24 cellular contexts compared by ENCODE assay signal in genomic region chr6:137197684-137198645, GRCh38. TPM values are rescaled to one million over a fixed set of nuclear protein-coding genes. Genes with fewer than 3 reads are reported as not detected.
"Had no signal": no experiment of that assay in that cellular context is flagged by ENCODE, and none has a peak within 500 bp of the region (broad histone marks: within the 10 kb centered on the region; RNA-seq: fewer than 3 reads in every experiment).

No MANE protein-coding gene starts in this region.

- H3K4me3 Mint-ChIP-seq: activated CD8-positive, alpha-beta T cell treated with anti-CD3 and anti-CD28 coated beads for 36 hours; activated T-helper 17 cell treated with anti-CD3 and anti-CD28 coated beads, Interleukin-2, amount 50 U/mL, for 72 hours; central memory CD8-positive, alpha-beta T cell; mesothelial cell of epicardium; nephron progenitor cell; stimulated activated naive CD8-positive, alpha-beta T cell treated with anti-CD3 and anti-CD28 coated beads, Interleukin-15, Interleukin-2, amounts not matched to agents 100 ng/mL and 50 ng/mL, for 24 hours; type B pancreatic cell; WTC11 had no signal

- H3K9me3 Mint-ChIP-seq: activated CD8-positive, alpha-beta T cell treated with anti-CD3 and anti-CD28 coated beads for 36 hours; activated T-helper 17 cell treated with anti-CD3 and anti-CD28 coated beads, Interleukin-2, amount 50 U/mL, for 72 hours; central memory CD8-positive, alpha-beta T cell; mesothelial cell of epicardium; stimulated activated naive CD8-positive, alpha-beta T cell treated with anti-CD3 and anti-CD28 coated beads, Interleukin-15, Interleukin-2, amounts not matched to agents 100 ng/mL and 50 ng/mL, for 24 hours; type B pancreatic cell had no signal

- DNase-seq: activated CD4-positive, alpha-beta T cell treated with anti-CD3 and anti-CD28 coated beads for 4 hours; activated CD8-positive, alpha-beta T cell treated with anti-CD3 and anti-CD28 coated beads for 36 hours; activated naive CD4-positive, alpha-beta T cell treated with Interleukin-2 at 50 U/mL for 16 hours; activated T-cell treated with anti-CD3 and anti-CD28 coated beads, Interleukin-2, amount 50 U/mL, for 1 hour; aorta; brain microvascular endothelial cell; hypothalamus; islet precursor cell; left colon; lower lobe of right lung; nephron progenitor cell; occipital lobe; posterior cingulate gyrus; spleen had no signal

- H3K4me3 ChIP-seq: coronary artery, lower lobe of right lung, spleen had no signal

- H3K27me3 Mint-ChIP-seq: activated CD8-positive, alpha-beta T cell treated with anti-CD3 and anti-CD28 coated beads for 36 hours; activated T-helper 17 cell treated with anti-CD3 and anti-CD28 coated beads, Interleukin-2, amount 50 U/mL, for 72 hours; central memory CD8-positive, alpha-beta T cell; stimulated activated naive CD8-positive, alpha-beta T cell treated with anti-CD3 and anti-CD28 coated beads, Interleukin-15, Interleukin-2, amounts not matched to agents 100 ng/mL and 50 ng/mL, for 24 hours; type B pancreatic cell had no signal

- H3K27ac ChIP-seq: brain microvascular endothelial cell, coronary artery, lower lobe of right lung had no signal

- H3K27me3 ChIP-seq: brain microvascular endothelial cell, spleen had no signal

- H3K9me3 ChIP-seq: lower lobe of right lung, spleen had no signal

- H3K27ac Mint-ChIP-seq: activated CD8-positive, alpha-beta T cell treated with anti-CD3 and anti-CD28 coated beads for 36 hours; activated T-helper 17 cell treated with anti-CD3 and anti-CD28 coated beads, Interleukin-2, amount 50 U/mL, for 72 hours; mesothelial cell of epicardium; nephron progenitor cell; stimulated activated naive CD8-positive, alpha-beta T cell treated with anti-CD3 and anti-CD28 coated beads, Interleukin-15, Interleukin-2, amounts not matched to agents 100 ng/mL and 50 ng/mL, for 24 hours; type B pancreatic cell; WTC11 had no signal

- H3K4me1 Mint-ChIP-seq: WTC11 had no signal

- ATAC-seq: activated CD8-positive, alpha-beta T cell treated with anti-CD3 and anti-CD28 coated beads for 36 hours; activated T-helper 17 cell treated with anti-CD3 and anti-CD28 coated beads, Interleukin-2, amount 50 U/mL, for 72 hours; left colon; WTC11 had no signal

RNA-seq across cellular contexts. Expression of gene IL22RA2, which starts 24.5 kb away (rescaled TPM):
- total RNA-seq: activated CD8-positive, alpha-beta T cell treated with anti-CD3 and anti-CD28 coated beads for 36 hours; activated T-helper 17 cell treated with anti-CD3 and anti-CD28 coated beads, Interleukin-2, amount 50 U/mL, for 72 hours; aorta; frontal cortex; left colon; lower lobe of right lung; mesothelial cell of epicardium; occipital lobe; renal cortical epithelial cell; temporal lobe; WTC11 had no signal
- polyA plus RNA-seq: aorta had no signal
